ENCODE assay signal across 12 cellular contexts in the genomic region with DNA sequence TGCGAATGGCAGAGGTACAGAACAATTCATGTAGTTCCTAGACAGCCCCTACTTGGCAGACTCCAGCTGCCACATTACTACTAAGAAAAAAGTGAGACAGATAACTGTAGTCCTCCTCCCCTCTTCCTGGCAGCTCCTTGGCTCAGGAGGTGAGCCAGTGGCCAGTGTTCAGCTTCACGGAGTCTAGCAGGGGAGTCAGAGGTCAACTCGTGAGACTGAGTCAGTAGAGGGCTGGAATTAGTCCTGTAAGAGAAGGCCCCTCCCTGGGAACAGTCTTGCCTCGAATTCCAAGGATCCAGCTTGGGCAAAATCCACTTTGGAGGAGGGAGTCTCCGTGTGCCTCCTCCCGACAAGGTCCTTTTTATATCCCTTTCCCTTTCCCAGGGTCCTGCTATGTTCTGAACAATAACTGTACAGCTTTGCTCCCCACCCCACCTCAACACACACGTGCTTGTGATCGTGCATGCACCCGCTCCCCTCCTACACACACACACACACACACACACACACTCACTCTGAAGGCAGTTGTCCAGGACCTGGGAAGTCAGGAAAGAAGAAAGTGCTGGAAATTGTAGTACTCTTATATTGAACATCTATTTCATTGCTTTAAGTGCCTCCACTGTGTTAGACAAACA. TPM values are rescaled to one million over a fixed set of nuclear protein-coding genes. Genes with fewer than 3 reads are reported as not detected.
A peak's percentile ranks its signal among the peaks of the same experiment; 100 is the strongest.
DNase-seq lines count a peak whose midpoint lies in the region; ATAC-seq lines count a peak whose summit lies in the region.
"Had no signal": no experiment of that assay in that cellular context is flagged by ENCODE, and none has a peak within 500 bp of the region (broad histone marks: within the 10 kb centered on the region; RNA-seq: fewer than 3 reads in every experiment).

No MANE protein-coding gene starts in this region.

- H3K27me3 ChIP-seq in adipocyte (replicated peaks; ENCODE audit: control insufficient read depth, insufficient read depth, low read length) (no peaks in the 10 kb centered on the region), right cardiac atrium (ENCODE audit: control insufficient read depth, insufficient read depth) (no peaks in the 10 kb centered on the region)

- H3K9ac ChIP-seq in adipocyte (ENCODE audit: low read length), result peak overlapping the region; percentile 69

- peaks cover 46% of the 10 kb centered on the region for H3K4me1 ChIP-seq in adipocyte (ENCODE audit: control insufficient read depth, insufficient read depth, low read length)
- peaks cover 10% of the 10 kb centered on the region for H3K4me1 ChIP-seq in right cardiac atrium (ENCODE audit: control insufficient read depth, insufficient read depth, low read length)

- 58% methylated on average over 9 of the region's 9 CpGs for WGBS in right cardiac atrium

- no peaks in the 10 kb centered on the region for H3K9me3 ChIP-seq in adipocyte (ENCODE audit: control insufficient read depth, low read length)
- no peaks in the 10 kb centered on the region for H3K9me3 ChIP-seq in right cardiac atrium (ENCODE audit: control insufficient read depth, low read length)

- peak; percentile 49 to 81 for ATAC-seq in right cardiac atrium
- ATAC-seq in HG02970 (IDR thresholded peaks at IDR 0.05; ENCODE audit: low FRiP score, unreplicated experiment), result no peak
- ATAC-seq in HG03460 (IDR thresholded peaks at IDR 0.05; ENCODE audit: unreplicated experiment), result no peak
- ATAC-seq: esophagus mucosa, left colon had no signal

- H3K36me3 ChIP-seq in adipocyte (ENCODE audit: control insufficient read depth, insufficient read depth, low read length, severe bottlenecking), result peaks cover 49% of the 10 kb centered on the region

- H3K27ac ChIP-seq in right cardiac atrium (ENCODE audit: low read length), result peak overlapping the region; percentile 6

- DNase-seq in COLO829 (ENCODE audit: low spot score) (peak; percentile 91), adipocyte (ENCODE audit: low read depth) (no peak), right cardiac atrium (peak; percentile 32 to 72 (median 64)), renal cortical epithelial cell (ENCODE audit: low read depth) (peak; percentile 97), amniotic stem cell (lab: John Stamatoyannopoulos, UW) (no peak)
- DNase-seq in NK-92 treated with Interleukin-12 subunit alpha and Interleukin-12 subunit beta, amount 100 ng/mL, for 24 hours (lab: John Stamatoyannopoulos, UW), result no peak
- DNase-seq: activated B cell treated with CpG ODN at 0.5 μM for 24 hours, NCI-H1417 treated with DMSO at 0.1 percent for 48 hours had no signal

- H3K4me3 ChIP-seq in adipocyte (ENCODE audit: low read length) (peak overlapping the region; percentile 16), right cardiac atrium (ENCODE audit: low read length) (no peak overlapping the region)

- intact Hi-C loops in right cardiac atrium (cut with DNase I), result loop anchor here in 1 of 4 donors (5.0 kb wide), 1 partner anchor 75 kb away; the partner anchor contains the start of gene NPR1

RNA-seq across cellular contexts. Expression of gene SLC27A3, which starts 22.5 kb away (rescaled TPM):
- total RNA-seq in right cardiac atrium (10 to 100 TPM; 16.9 to 22.0 (median 20.1) TPM), renal cortical epithelial cell (5.0 and 8.5 TPM in 2 replicates)
- polyA plus RNA-seq in right cardiac atrium, result 26.5 TPM

RNA-seq across cellular contexts. Expression of gene INTS3, which starts 24.8 kb away (rescaled TPM):
- 10 to 100 TPM; 30.6 to 41.8 (median 33.7) TPM for total RNA-seq in right cardiac atrium
- 26.4 TPM for polyA plus RNA-seq in right cardiac atrium
- 15.1 and 59.2 TPM in 2 replicates for total RNA-seq in renal cortical epithelial cell

Comparison
In these comparisons a context has a peak if more than half of its experiments do, and no peak if none do; other contexts are left out.
1. DNase-seq: peak in COLO829 (single experiment), right cardiac atrium (3 of 3) and renal cortical epithelial cell (single experiment); none in adipocyte (single experiment), NK-92 treated with Interleukin-12 subunit alpha and Interleukin-12 subunit beta, amount 100 ng/mL, for 24 hours (single experiment) and amniotic stem cell (single experiment).
2. ATAC-seq: peak in right cardiac atrium (2 of 2); none in HG02970 (single experiment) and HG03460 (single experiment).